Comparison of ENCODE assay signal across 17 cellular contexts in the genomic region with DNA sequence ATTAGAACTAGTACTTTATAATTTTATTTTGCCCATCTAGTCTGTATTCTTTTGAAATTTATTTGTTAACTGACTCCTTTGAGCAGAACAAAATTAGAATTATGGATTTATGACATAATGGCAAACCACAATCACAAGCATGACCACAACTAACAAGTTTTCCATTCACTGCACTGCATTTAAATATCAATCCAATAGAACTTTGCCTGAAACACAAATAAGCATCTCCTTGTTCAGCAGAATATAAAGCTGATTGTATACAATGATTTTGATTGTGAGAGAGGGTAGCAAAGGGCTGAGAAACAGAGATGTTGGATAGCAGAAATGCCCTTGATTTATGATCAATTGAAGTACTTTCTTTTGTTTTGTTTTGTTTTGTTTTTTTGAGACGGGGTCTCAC.
DNase-seq lines count a peak whose midpoint lies in the region; ATAC-seq lines count a peak whose summit lies in the region.
"Had no signal": no experiment of that assay in that cellular context is flagged by ENCODE, and none has a peak within 500 bp of the region (broad histone marks: within the 10 kb centered on the region; RNA-seq: fewer than 3 reads in every experiment).

No MANE protein-coding gene starts in this region.

- ATAC-seq in HG03196 (IDR thresholded peaks at IDR 0.05; ENCODE audit: unreplicated experiment), result no peak
- ATAC-seq: CD8-positive, alpha-beta T cell; GM12878; HCT116 had no signal

- peak; percentile 92 for DNase-seq in SK-MEL-5 (ENCODE audit: low read depth, low spot score)
- peak; percentile 15 for DNase-seq in epidermal melanocyte (ENCODE audit: insufficient read length, low spot score)
- DNase-seq in pons (ENCODE audit: low spot score), result peak; percentile 29
- DNase-seq in NCI-H446 treated with DMSO at 0.1 percent for 48 hours (lab: John Stamatoyannopoulos, UW), result no peak
- no peak for DNase-seq in UCSD-AML1 (lab: John Stamatoyannopoulos, UW; ENCODE audit: unreplicated experiment)
- DNase-seq: C1 segment of cervical spinal cord; CD4-positive, CD25-positive, alpha-beta regulatory T cell; CD8-positive, alpha-beta T cell; DMS 273 treated with DMSO at 0.1 percent for 48 hours; DMS79; EL; GDM1; GM23248; H9 had no signal

- in situ Hi-C loops in SK-MEL-5 (cut with HindIII; ENCODE audit: low pct_unique_long_range_greater_than_20kb, low sequenced_read_pairs), result no loop called here

Comparison
In these comparisons a context has a peak if more than half of its experiments do, and no peak if none do; other contexts are left out.
1. DNase-seq: peak in SK-MEL-5 (single experiment), epidermal melanocyte (single experiment) and pons (single experiment); none in NCI-H446 treated with DMSO at 0.1 percent for 48 hours (single experiment) and UCSD-AML1 (single experiment).